Comparison of ENCODE assay signal across 8 cellular contexts in the genomic region with DNA sequence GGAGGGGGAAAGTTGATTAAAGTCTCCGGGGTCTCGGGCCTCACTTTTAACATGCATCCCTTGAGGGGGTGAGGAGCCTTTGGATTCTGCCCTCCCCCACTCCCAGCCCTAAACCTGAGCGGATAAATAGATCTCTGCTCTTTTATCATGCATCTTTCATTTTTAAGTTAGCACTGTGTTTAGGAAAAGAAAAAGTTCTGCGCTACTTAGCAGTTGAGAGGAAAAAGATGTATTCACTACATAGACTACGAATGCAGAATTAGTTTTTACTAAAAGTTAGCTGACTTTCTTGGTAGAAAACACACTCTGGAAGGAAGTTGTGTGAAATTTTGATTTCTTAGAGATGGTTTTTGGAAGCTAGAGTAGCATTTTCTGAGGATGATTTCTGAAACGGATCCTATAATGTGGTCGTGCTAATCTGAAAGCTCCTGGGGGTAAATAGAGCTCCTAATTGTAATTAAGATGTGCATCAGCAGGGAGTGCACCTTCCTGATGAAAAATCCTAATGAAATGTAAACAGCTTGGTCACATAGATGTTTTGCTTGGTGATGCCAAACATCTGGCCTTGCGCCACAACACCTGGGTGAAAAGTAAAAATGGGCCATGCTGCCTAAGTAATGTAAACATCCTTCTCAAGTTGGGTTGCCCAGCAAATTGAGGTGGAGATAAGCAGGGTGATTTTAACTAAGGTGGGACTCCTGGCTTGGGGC. TPM values are rescaled to one million over a fixed set of nuclear protein-coding genes. Genes with fewer than 3 reads are reported as not detected.
DNase-seq lines count a peak whose midpoint lies in the region; ATAC-seq and TF ChIP-seq lines count a peak whose summit lies in the region.

No MANE protein-coding gene starts in this region.

- H3K4me3 ChIP-seq in cardiac muscle cell (peak overlapping the region; percentile 99), brain microvascular endothelial cell (ENCODE audit: low read depth, low read length) (peak overlapping the region; percentile 76), lung (peak overlapping the region; percentile 72), upper lobe of right lung (peak overlapping the region; percentile 74)

- DNase-seq in cardiac muscle cell (ENCODE audit: low read depth in 1 of 2, low spot score in 1 of 2), result no peak
- no peak for DNase-seq in left ventricle myocardium superior
- DNase-seq in brain microvascular endothelial cell, result no peak
- no peak for DNase-seq in lung (ENCODE audit: low spot score)
- DNase-seq in upper lobe of right lung, result no peak
- DNase-seq in stimulated activated CD4-positive, alpha-beta T cell treated with anti-CD3 and anti-CD28 coated beads, Interleukin-12 subunit alpha, Interleukin-12 subunit beta, amount 100 ng/mL, for 4 hours, result no peak
- DNase-seq in NCI-H774 (lab: John Stamatoyannopoulos, UW), result no peak

- TF ChIP-seq CTCF in cardiac muscle cell (IDR thresholded peaks at IDR 0.05; ENCODE audit: low read depth, low read length), result no peak
- no peak for TF ChIP-seq CTCF in brain microvascular endothelial cell (IDR thresholded peaks at IDR 0.05; ENCODE audit: low read depth, low read length, missing control alignments)
- TF ChIP-seq CTCF in lung (IDR thresholded peaks at IDR 0.05; ENCODE audit: control extremely low read depth, extremely low read depth), result no peak
- TF ChIP-seq CTCF in upper lobe of right lung (IDR thresholded peaks at IDR 0.05), result no peak

- H3K9me3 ChIP-seq in cardiac muscle cell (ENCODE audit: low read depth) (no peaks in the 10 kb centered on the region), lung (ENCODE audit: control insufficient read depth in 2 of 2, insufficient read depth in 1 of 2, low read length in 1 of 2) (no peaks in the 10 kb centered on the region), upper lobe of right lung (no peaks in the 10 kb centered on the region)

- intact Hi-C loops in left ventricle myocardium superior (cut with micrococcal nuclease) (loop anchor here (10.0 kb wide), 2 partner anchors 139 to 359 kb away; no protein-coding TSS in a partner anchor), upper lobe of right lung (cut with DNase I) (no loop called here)

- 39 to 40% methylated on average over 8 of the region's 8 CpGs for WGBS in lung, 2 donors

- ATAC-seq in left ventricle myocardium superior, result no peak
- no peak for ATAC-seq in lung (ENCODE audit: insufficient read depth, low FRiP score)
- ATAC-seq in upper lobe of right lung, result no peak
- ATAC-seq in HG02970 (IDR thresholded peaks at IDR 0.05; ENCODE audit: low FRiP score, unreplicated experiment), result no peak

- H3K36me3 ChIP-seq in cardiac muscle cell (no peaks in the 10 kb centered on the region), brain microvascular endothelial cell (replicated peaks) (no peaks in the 10 kb centered on the region), lung (ENCODE audit: control insufficient read depth in 2 of 2, insufficient read depth in 2 of 2, low read length in 2 of 2) (no peaks in the 10 kb centered on the region), upper lobe of right lung (no peaks in the 10 kb centered on the region)

- no peak overlapping the region for H3K27ac ChIP-seq in cardiac muscle cell
- H3K27ac ChIP-seq in brain microvascular endothelial cell, result peak overlapping the region; percentile 65
- H3K27ac ChIP-seq in lung (ENCODE audit: low read depth in 1 of 2, low read length in 1 of 2), result peak overlapping the region in 1 of 2 donors; percentile 93
- H3K27ac ChIP-seq in upper lobe of right lung, result no peak overlapping the region

- H3K27me3 ChIP-seq in cardiac muscle cell (no peaks in the 10 kb centered on the region), brain microvascular endothelial cell (replicated peaks) (no peaks in the 10 kb centered on the region), lung (ENCODE audit: control insufficient read depth, insufficient read depth) (no peaks in the 10 kb centered on the region), upper lobe of right lung (peaks cover 3% of the 10 kb centered on the region)

- H3K4me1 ChIP-seq in cardiac muscle cell (ENCODE audit: low read depth), result peaks cover 37% of the 10 kb centered on the region
- peaks cover 3 to 11% of the 10 kb centered on the region in 2 donors for H3K4me1 ChIP-seq in lung (ENCODE audit: control insufficient read depth in 2 of 2, insufficient read depth in 2 of 2, low read length in 2 of 2)
- H3K4me1 ChIP-seq in upper lobe of right lung, result peaks cover 4% of the 10 kb centered on the region

- in situ Hi-C loops in brain microvascular endothelial cell (cut with HindIII; ENCODE audit: low pct_ligation_motif_present, low sequenced_read_pairs), result no loop called here

RNA-seq across cellular contexts. Expression of gene ROR1, which starts 1.8 kb away (rescaled TPM):
- total RNA-seq in cardiac muscle cell (28.0 and 47.8 TPM in 2 replicates), left ventricle myocardium superior (9.0 TPM), lung (10 to 100 TPM; 23.2 to 47.0 TPM), upper lobe of right lung (21.4 TPM)
- polyA plus RNA-seq in cardiac muscle cell (27.6 and 28.0 TPM in 2 replicates), lung (1 to 10 TPM; 2.9 to 4.8 TPM)
